ENCODE assay signal across 6 cellular contexts in genomic region chr6:26363882-26364825, GRCh38. TPM values are rescaled to one million over a fixed set of nuclear protein-coding genes. Genes with fewer than 3 reads are reported as not detected.
DNase-seq lines count a peak whose midpoint lies in the region; ATAC-seq and TF ChIP-seq lines count a peak whose summit lies in the region.

No MANE protein-coding gene starts in this region.

- DNase-seq in HT-29 (ENCODE audit: low spot score) (peak; percentile 16), cardiac fibroblast (ENCODE audit: low read depth in 2 of 2) (peak; percentile 20 to 29), pons (ENCODE audit: low spot score) (peak; percentile 53), GM10248 (ENCODE audit: extremely low spot score) (no peak)

- peak overlapping the region; percentile 57 to 60 for H3K4me3 ChIP-seq in cardiac fibroblast (replicated peaks in 1 of 2; ENCODE audit: low read depth in 2 of 2, low read length in 2 of 2)

- POLR2A ChIA-PET in GM10248 (lab: Yijun Ruan, JAX): no interaction called here

- ATAC-seq in HG03460 (IDR thresholded peaks at IDR 0.05; ENCODE audit: unreplicated experiment) (no peak), HG03439 (IDR thresholded peaks at IDR 0.05; ENCODE audit: unreplicated experiment) (no peak)

- CTCF ChIA-PET in GM10248 (lab: Yijun Ruan, JAX): interaction anchor here (1.0 to 1.5 kb wide), 2 partner anchors 23 to 56 kb away, joined by 3 to 8 read pairs; no protein-coding TSS in a partner anchor

- no peak for TF ChIP-seq CTCF in cardiac fibroblast (IDR thresholded peaks at IDR 0.05; ENCODE audit: low read depth, low read length)
- no peak for TF ChIP-seq CTCF in GM10248 (IDR thresholded peaks at IDR 0.05; ENCODE audit: control extremely low read depth, extremely low read depth, low read depth, missing control alignments)

RNA-seq across cellular contexts. Expression of gene BTN3A2, which starts 0.8 kb away (rescaled TPM):
- 5.5 and 9.4 TPM in 2 replicates for total RNA-seq in HT-29 (2014; rRNA removed; shearing (Covaris generic))

RNA-seq across cellular contexts. Expression of gene BTN2A2, which starts 18.8 kb away (rescaled TPM):
- total RNA-seq in HT-29 (2014; rRNA removed; shearing (Covaris generic)): 3.5 and 5.3 TPM in 2 replicates

RNA-seq across cellular contexts. Expression of gene BTN3A1, which starts 37.9 kb away (rescaled TPM):
- total RNA-seq in HT-29 (2014; rRNA removed; shearing (Covaris generic)): 3.1 and 4.5 TPM in 2 replicates
